In the genomic region with DNA sequence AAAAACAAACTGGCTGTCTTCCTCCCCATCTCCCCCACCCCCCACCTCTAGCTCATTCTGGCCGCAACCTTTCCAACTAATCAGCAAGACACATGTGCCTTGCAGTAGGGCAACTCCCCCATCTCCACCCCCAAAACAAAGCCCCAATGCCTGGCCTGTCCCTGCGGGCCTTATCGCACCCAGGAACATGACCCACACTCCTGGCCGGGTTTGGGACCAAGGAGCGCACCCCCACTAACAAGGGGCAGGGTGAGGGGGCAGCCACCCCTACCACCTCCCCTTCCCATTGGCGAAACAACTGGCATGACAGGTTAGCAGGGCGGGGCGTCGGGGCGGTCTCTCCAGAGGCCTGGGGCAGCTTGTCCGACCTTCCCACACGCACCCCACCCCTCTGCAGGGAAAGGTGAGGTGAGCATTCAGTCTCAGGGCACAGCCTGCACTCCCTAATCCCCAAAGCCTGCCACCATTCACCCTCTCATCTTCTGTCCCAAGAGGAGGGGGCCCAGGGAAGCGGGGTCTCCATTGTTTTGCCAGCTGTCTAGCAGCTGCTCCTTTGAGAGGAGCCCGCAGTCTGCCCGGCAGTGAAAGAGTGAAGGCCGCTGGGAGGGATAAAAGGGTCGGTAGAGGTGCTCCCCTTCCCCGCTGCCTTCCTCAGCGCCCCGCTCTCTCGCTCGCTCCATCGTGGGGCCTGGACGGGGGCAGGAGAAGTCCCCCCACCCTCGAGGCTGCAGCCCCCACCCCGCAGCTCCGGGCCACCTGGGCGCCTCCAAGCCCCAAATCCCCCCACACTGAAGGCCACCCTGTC, we compare ENCODE assay signal across 8 cellular contexts. TPM values are rescaled to one million over a fixed set of nuclear protein-coding genes. Genes with fewer than 3 reads are reported as not detected.
DNase-seq lines count a peak whose midpoint lies in the region; ATAC-seq and TF ChIP-seq lines count a peak whose summit lies in the region.

No MANE protein-coding gene starts in this region.

- H3K9me3 Mint-ChIP-seq in WTC11 = peaks cover 13% of the 10 kb centered on the region

- H3K27me3 Mint-ChIP-seq in WTC11 (ENCODE audit: low read depth) = peaks cover 18% of the 10 kb centered on the region

- no peaks in the 10 kb centered on the region for H3K27me3 ChIP-seq in DND-41 (ENCODE audit: insufficient read depth, low read length, poor library complexity)

- H3K4me1 ChIP-seq in DND-41 (ENCODE audit: insufficient read depth, low read length) = peaks cover 21% of the 10 kb centered on the region

- peak overlapping the region; percentile 48 for H3K9ac ChIP-seq in DND-41 (ENCODE audit: low read depth, low read length)

- no peaks in the 10 kb centered on the region; the same call in 1 of the 2 replicates for H4K20me1 ChIP-seq in DND-41 (ENCODE audit: insufficient read depth, low read length)

- CTCF ChIA-PET in WTC11 (lab: Charles Lee) = interaction anchor here (0.6 to 10.2 kb wide), 58 partner anchors 8 to 760 kb away, joined by 3 to 464 read pairs (median 5); partner anchors contain the start of genes ABHD15, NEK8, NUFIP2 and PIPOX

- ATAC-seq in DND-41 (ENCODE audit: insufficient read depth, low read depth) (peak; percentile 9; the same call in 1 of the 3 replicates), WTC11 (peak; percentile 77), omental fat pad (ENCODE audit: low FRiP score) (peak; percentile 42), HG03097 (IDR thresholded peaks at IDR 0.05; ENCODE audit: low FRiP score, unreplicated experiment) (no peak), HG02763 (IDR thresholded peaks at IDR 0.05; ENCODE audit: unreplicated experiment) (no peak)

- peaks cover 32% of the 10 kb centered on the region for H3K4me1 Mint-ChIP-seq in WTC11

- peak overlapping the region; percentile 93 for H3K27ac Mint-ChIP-seq in WTC11

- H3K27ac ChIP-seq in DND-41 (ENCODE audit: low read length) = no peak overlapping the region

- TF ChIP-seq CTCF in DND-41 (IDR thresholded peaks at IDR 0.05; ENCODE audit: borderline replicate concordance, extremely low read depth, low read length, poor library complexity, severe bottlenecking) = no peak
- no peak for TF ChIP-seq CTCF in LNCaP clone FGC (IDR thresholded peaks at IDR 0.05; ENCODE audit: control insufficient read depth, extremely low read depth, insufficient read depth)
- TF ChIP-seq CTCF in WTC11 (IDR thresholded peaks at IDR 0.05) = no peak
- no peak for TF ChIP-seq CTCF in foreskin fibroblast (IDR thresholded peaks at IDR 0.05; ENCODE audit: low read depth, low read length)
- TF ChIP-seq CTCF in omental fat pad (IDR thresholded peaks at IDR 0.05) = no peak

- no peaks in the 10 kb centered on the region for H3K9me3 ChIP-seq in DND-41 (ENCODE audit: insufficient read depth, low read length, severe bottlenecking)

- no peaks in the 10 kb centered on the region for H3K36me3 Mint-ChIP-seq in WTC11

- DNase-seq in DND-41 (peak; percentile 18), LNCaP clone FGC (ENCODE audit: low read depth) (no peak), WTC11 (ENCODE audit: low spot score) (peak; percentile 89), foreskin fibroblast (peak in 1 of 2 donors; percentile 35), omental fat pad (ENCODE audit: low spot score) (no peak)
- DNase-seq in stimulated activated CD4-positive, alpha-beta T cell treated with anti-CD3 and anti-CD28 coated beads, Interleukin-4, amount 100 ng/mL, for 1 hour = no peak

- H3K4me3 ChIP-seq in DND-41 (ENCODE audit: low read depth in 1 of 2, low read length in 2 of 2) (peak overlapping the region; percentile 28 to 61; a peak in 3 of 4 replicates), LNCaP clone FGC (ENCODE audit: low read depth, low read length) (peak overlapping the region; percentile 61), foreskin fibroblast (ENCODE audit: low read depth in 1 of 2, low read length in 2 of 2) (peak overlapping the region; percentile 57 to 64)

- POLR2A ChIA-PET in WTC11 (lab: Charles Lee) = interaction anchor here (0.6 to 4.0 kb wide), 6 partner anchors 18 to 454 kb away, joined by 3 to 29 read pairs (median 4); no protein-coding TSS in a partner anchor

- peak overlapping the region; percentile 68 for H2AFZ ChIP-seq in DND-41 (ENCODE audit: low read depth, low read length)

- H3K36me3 ChIP-seq in DND-41 (ENCODE audit: insufficient read depth, low read length) = no peaks in the 10 kb centered on the region

- no peaks in the 10 kb centered on the region; the same call in 1 of the 2 replicates for H3K79me2 ChIP-seq in DND-41 (ENCODE audit: insufficient read depth, low read length)

- H3K4me3 Mint-ChIP-seq in WTC11 = peak overlapping the region; percentile 81

- peak overlapping the region; percentile 67 for H3K4me2 ChIP-seq in DND-41 (ENCODE audit: insufficient read depth, low read length)

TF ChIP-seq in WTC11, 78 proteins besides CTCF, POLR2A, EP300 and RAD21 (continues in another document):
- TF ChIP-seq, protein P1, sequence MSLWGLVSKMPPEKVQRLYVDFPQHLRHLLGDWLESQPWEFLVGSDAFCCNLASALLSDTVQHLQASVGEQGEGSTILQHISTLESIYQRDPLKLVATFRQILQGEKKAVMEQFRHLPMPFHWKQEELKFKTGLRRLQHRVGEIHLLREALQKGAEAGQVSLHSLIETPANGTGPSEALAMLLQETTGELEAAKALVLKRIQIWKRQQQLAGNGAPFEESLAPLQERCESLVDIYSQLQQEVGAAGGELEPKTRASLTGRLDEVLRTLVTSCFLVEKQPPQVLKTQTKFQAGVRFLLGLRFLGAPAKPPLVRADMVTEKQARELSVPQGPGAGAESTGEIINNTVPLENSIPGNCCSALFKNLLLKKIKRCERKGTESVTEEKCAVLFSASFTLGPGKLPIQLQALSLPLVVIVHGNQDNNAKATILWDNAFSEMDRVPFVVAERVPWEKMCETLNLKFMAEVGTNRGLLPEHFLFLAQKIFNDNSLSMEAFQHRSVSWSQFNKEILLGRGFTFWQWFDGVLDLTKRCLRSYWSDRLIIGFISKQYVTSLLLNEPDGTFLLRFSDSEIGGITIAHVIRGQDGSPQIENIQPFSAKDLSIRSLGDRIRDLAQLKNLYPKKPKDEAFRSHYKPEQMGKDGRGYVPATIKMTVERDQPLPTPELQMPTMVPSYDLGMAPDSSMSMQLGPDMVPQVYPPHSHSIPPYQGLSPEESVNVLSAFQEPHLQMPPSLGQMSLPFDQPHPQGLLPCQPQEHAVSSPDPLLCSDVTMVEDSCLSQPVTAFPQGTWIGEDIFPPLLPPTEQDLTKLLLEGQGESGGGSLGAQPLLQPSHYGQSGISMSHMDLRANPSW (CRISPR knock-in tag; conservative IDR thresholded peaks at IDR 0.05; ENCODE audit: low read depth) = no peak
- peak; percentile 94 for TF ChIP-seq ETV6 (CRISPR knock-in tag; IDR thresholded peaks at IDR 0.05)
- no peak for TF ChIP-seq E2F1 (CRISPR knock-in tag; IDR thresholded peaks at IDR 0.05)
- TF ChIP-seq SP1 (CRISPR knock-in tag; conservative IDR thresholded peaks at IDR 0.05) = peak; percentile 80
- 0 out of 2 replicates have a peak, but pooled peaks have one; percentile 14 for TF ChIP-seq NFYB (CRISPR knock-in tag; conservative IDR thresholded peaks at IDR 0.05; ENCODE audit: low read depth)
- TF ChIP-seq, protein P2, sequence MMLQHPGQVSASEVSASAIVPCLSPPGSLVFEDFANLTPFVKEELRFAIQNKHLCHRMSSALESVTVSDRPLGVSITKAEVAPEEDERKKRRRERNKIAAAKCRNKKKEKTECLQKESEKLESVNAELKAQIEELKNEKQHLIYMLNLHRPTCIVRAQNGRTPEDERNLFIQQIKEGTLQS (CRISPR knock-in tag; conservative IDR thresholded peaks at IDR 0.05) = no peak
- TF ChIP-seq TP53 (CRISPR knock-in tag; IDR thresholded peaks at IDR 0.05) = no peak
- peak; percentile 57 for TF ChIP-seq PRDM15 (CRISPR knock-in tag; IDR thresholded peaks at IDR 0.05)

RNA-seq across cellular contexts. Expression of gene MYO18A, which starts 0.8 kb away (rescaled TPM):
- total RNA-seq in WTC11 (2021) (38.5 to 54.9 TPM (median 42.5 TPM) in 3 replicates), omental fat pad (10 to 100 TPM; 33.1 to 99.0 (median 50.6) TPM)

Comparison
In these comparisons a context has a peak if more than half of its experiments do, and no peak if none do; other contexts are left out.
1. ATAC-seq: peak in DND-41 (single experiment), WTC11 (single experiment) and omental fat pad (single experiment); none in HG03097 (single experiment) and HG02763 (single experiment).
2. DNase-seq: peak in DND-41 (single experiment) and WTC11 (single experiment); none in LNCaP clone FGC (single experiment), omental fat pad (single experiment) and stimulated activated CD4-positive, alpha-beta T cell treated with anti-CD3 and anti-CD28 coated beads, Interleukin-4, amount 100 ng/mL, for 1 hour (single experiment).
3. Peak in every context shown above with its lines, with median percentiles within 50 percentile points of each other: H3K4me3 ChIP-seq.